Comparison of ENCODE assay signal across 1 cellular context in the genomic region with DNA sequence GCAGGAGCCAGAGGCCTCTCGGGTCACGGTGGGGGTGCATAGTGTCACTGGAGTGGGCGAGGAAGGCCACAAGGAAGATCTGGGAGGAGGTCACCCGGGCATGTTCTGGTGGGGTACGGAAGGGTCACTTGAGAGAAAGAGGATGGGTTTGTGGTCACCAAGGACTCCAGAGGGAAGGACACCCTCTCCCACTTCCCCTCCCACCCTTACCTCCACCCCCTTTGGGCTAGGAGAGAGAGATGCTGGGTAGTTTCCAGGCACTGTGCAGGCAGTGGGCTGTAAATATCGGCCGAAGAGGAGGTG.
TF ChIP-seq lines count a peak whose summit lies in the region.

No MANE protein-coding gene starts in this region.

TF ChIP-seq in GM12878, 131 proteins besides CTCF, POLR2A, EP300 and RAD21:
- TF ChIP-seq, protein P1, sequence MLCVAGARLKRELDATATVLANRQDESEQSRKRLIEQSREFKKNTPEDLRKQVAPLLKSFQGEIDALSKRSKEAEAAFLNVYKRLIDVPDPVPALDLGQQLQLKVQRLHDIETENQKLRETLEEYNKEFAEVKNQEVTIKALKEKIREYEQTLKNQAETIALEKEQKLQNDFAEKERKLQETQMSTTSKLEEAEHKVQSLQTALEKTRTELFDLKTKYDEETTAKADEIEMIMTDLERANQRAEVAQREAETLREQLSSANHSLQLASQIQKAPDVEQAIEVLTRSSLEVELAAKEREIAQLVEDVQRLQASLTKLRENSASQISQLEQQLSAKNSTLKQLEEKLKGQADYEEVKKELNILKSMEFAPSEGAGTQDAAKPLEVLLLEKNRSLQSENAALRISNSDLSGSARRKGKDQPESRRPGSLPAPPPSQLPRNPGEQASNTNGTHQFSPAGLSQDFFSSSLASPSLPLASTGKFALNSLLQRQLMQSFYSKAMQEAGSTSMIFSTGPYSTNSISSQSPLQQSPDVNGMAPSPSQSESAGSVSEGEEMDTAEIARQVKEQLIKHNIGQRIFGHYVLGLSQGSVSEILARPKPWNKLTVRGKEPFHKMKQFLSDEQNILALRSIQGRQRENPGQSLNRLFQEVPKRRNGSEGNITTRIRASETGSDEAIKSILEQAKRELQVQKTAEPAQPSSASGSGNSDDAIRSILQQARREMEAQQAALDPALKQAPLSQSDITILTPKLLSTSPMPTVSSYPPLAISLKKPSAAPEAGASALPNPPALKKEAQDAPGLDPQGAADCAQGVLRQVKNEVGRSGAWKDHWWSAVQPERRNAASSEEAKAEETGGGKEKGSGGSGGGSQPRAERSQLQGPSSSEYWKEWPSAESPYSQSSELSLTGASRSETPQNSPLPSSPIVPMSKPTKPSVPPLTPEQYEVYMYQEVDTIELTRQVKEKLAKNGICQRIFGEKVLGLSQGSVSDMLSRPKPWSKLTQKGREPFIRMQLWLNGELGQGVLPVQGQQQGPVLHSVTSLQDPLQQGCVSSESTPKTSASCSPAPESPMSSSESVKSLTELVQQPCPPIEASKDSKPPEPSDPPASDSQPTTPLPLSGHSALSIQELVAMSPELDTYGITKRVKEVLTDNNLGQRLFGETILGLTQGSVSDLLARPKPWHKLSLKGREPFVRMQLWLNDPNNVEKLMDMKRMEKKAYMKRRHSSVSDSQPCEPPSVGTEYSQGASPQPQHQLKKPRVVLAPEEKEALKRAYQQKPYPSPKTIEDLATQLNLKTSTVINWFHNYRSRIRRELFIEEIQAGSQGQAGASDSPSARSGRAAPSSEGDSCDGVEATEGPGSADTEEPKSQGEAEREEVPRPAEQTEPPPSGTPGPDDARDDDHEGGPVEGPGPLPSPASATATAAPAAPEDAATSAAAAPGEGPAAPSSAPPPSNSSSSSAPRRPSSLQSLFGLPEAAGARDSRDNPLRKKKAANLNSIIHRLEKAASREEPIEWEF (IDR thresholded peaks at IDR 0.05; ENCODE audit: insufficient replicate concordance, low read depth, low read length), result no peak
- TF ChIP-seq FOXK2 (IDR thresholded peaks at IDR 0.05), result no peak
- no peak for TF ChIP-seq KAT2A (conservative IDR thresholded peaks at IDR 0.05; ENCODE audit: control insufficient read depth, low read depth, low read length)
- TF ChIP-seq, protein P2, sequence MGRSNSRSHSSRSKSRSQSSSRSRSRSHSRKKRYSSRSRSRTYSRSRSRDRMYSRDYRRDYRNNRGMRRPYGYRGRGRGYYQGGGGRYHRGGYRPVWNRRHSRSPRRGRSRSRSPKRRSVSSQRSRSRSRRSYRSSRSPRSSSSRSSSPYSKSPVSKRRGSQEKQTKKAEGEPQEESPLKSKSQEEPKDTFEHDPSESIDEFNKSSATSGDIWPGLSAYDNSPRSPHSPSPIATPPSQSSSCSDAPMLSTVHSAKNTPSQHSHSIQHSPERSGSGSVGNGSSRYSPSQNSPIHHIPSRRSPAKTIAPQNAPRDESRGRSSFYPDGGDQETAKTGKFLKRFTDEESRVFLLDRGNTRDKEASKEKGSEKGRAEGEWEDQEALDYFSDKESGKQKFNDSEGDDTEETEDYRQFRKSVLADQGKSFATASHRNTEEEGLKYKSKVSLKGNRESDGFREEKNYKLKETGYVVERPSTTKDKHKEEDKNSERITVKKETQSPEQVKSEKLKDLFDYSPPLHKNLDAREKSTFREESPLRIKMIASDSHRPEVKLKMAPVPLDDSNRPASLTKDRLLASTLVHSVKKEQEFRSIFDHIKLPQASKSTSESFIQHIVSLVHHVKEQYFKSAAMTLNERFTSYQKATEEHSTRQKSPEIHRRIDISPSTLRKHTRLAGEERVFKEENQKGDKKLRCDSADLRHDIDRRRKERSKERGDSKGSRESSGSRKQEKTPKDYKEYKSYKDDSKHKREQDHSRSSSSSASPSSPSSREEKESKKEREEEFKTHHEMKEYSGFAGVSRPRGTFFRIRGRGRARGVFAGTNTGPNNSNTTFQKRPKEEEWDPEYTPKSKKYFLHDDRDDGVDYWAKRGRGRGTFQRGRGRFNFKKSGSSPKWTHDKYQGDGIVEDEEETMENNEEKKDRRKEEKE (IDR thresholded peaks at IDR 0.05), result no peak
- TF ChIP-seq RBBP5 (conservative IDR thresholded peaks at IDR 0.05), result no peak
- no peak for TF ChIP-seq KLF5 (IDR thresholded peaks at IDR 0.05; ENCODE audit: partially characterized antibody)
- TF ChIP-seq NBN (IDR thresholded peaks at IDR 0.05), result no peak
- no peak for TF ChIP-seq FOXM1 (IDR thresholded peaks at IDR 0.05; ENCODE audit: low read depth, low read length)
- TF ChIP-seq SIN3A (IDR thresholded peaks at IDR 0.05; ENCODE audit: low read depth, low read length), result no peak
